15 cellular contexts compared by ENCODE assay signal in the genomic region with DNA sequence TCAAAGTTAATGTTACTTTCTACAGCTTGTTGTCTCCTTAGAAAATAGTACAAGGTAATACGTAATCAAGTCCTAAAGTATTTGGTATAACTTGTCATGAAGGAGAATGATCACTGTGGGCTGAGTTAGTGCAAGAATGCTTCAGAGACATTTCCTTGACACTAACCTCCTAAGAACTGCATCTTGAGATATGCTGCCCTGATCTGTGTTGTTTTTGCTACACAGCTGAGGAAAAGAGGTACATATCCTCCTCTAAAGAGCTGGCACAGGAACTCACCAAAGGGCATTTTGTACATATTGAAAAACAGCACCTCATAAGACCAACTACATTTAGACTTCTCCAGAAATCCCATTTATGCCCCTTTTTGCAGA. TPM values are rescaled to one million over a fixed set of nuclear protein-coding genes. Genes with fewer than 3 reads are reported as not detected.
DNase-seq lines count a peak whose midpoint lies in the region; ATAC-seq, FAIRE-seq and TF ChIP-seq lines count a peak whose summit lies in the region.
"Had no signal": no experiment of that assay in that cellular context is flagged by ENCODE, and none has a peak within 500 bp of the region (broad histone marks: within the 10 kb centered on the region; RNA-seq: fewer than 3 reads in every experiment).

No MANE protein-coding gene starts in this region.

- DNase-seq in CD4-positive, alpha-beta T cell: no peak
- no peak for DNase-seq in GM18507 (ENCODE audit: extremely low spot score, insufficient read length, low read depth)
- no peak for DNase-seq in activated CD8-positive, alpha-beta T cell treated with anti-CD3 and anti-CD28 coated beads, Interleukin-2, amount 10 ng/mL, durations not matched to agents 7 days and 5 days
- DNase-seq in naive thymus-derived CD8-positive, alpha-beta T cell: peak in 2 of 10 donors; percentile 26 to 35
- DNase-seq in activated gamma-delta T cell treated with Interleukin-2 at 50 U/mL for 16 hours: no peak
- no peak for DNase-seq in posterior cingulate gyrus
- DNase-seq: amygdala; DND-41; NCI-H345; sigmoid colon; stimulated activated CD4-positive, alpha-beta T cell treated with anti-CD3 and anti-CD28 coated beads, Interleukin-2, amount 100 ng/mL, for 48 hours had no signal

- no peaks in the 10 kb centered on the region for H3K9me3 Mint-ChIP-seq in CD4-positive, alpha-beta T cell
- no peaks in the 10 kb centered on the region for H3K9me3 Mint-ChIP-seq in activated CD8-positive, alpha-beta T cell treated with anti-CD3 and anti-CD28 coated beads, Interleukin-2, amount 10 ng/mL, durations not matched to agents 7 days and 5 days (ENCODE audit: insufficient read depth)
- H3K9me3 Mint-ChIP-seq in naive thymus-derived CD8-positive, alpha-beta T cell: no peaks in the 10 kb centered on the region

- POLR2A ChIA-PET in CD4-positive, alpha-beta T cell (lab: Charles Lee): interaction anchor here (0.6 to 2.2 kb wide), 7 partner anchors 9 to 106 kb away, joined by 3 to 9 read pairs (median 4); partner anchors contain the start of genes RAP1B and SLC35E3
- POLR2A ChIA-PET in activated CD8-positive, alpha-beta T cell treated with anti-CD3 and anti-CD28 coated beads, Interleukin-2, amount 10 ng/mL, durations not matched to agents 7 days and 5 days (lab: Charles Lee): interaction anchor here (1.0 to 1.2 kb wide), 2 partner anchors 15 to 29 kb away, joined by 4 read pairs; partner anchors contain the start of gene RAP1B
- POLR2A ChIA-PET in naive thymus-derived CD8-positive, alpha-beta T cell (lab: Charles Lee): interaction anchor here (1.0 to 2.2 kb wide), 3 partner anchors 24 to 52 kb away, joined by 3 to 11 read pairs (median 4); partner anchors contain the start of gene RAP1B

- peaks cover 59% of the 10 kb centered on the region for H3K36me3 Mint-ChIP-seq in CD4-positive, alpha-beta T cell (ENCODE audit: low read depth)
- H3K36me3 Mint-ChIP-seq in activated CD8-positive, alpha-beta T cell treated with anti-CD3 and anti-CD28 coated beads, Interleukin-2, amount 10 ng/mL, durations not matched to agents 7 days and 5 days (ENCODE audit: low read depth): peaks cover 55% of the 10 kb centered on the region
- peaks cover 0 to 65% (median 12%) of the 10 kb centered on the region in 3 donors for H3K36me3 Mint-ChIP-seq in naive thymus-derived CD8-positive, alpha-beta T cell

- TF ChIP-seq CTCF in CD4-positive, alpha-beta T cell (IDR thresholded peaks at IDR 0.05): no peak

- H3K27me3 ChIP-seq in CD4-positive, alpha-beta T cell (ENCODE audit: control insufficient read depth, insufficient read depth, low read length): no peaks in the 10 kb centered on the region
- H3K27me3 ChIP-seq: sigmoid colon had no signal

- peak overlapping the region; percentile 52 for H3K27ac Mint-ChIP-seq in CD4-positive, alpha-beta T cell
- peak overlapping the region; percentile 28 for H3K27ac Mint-ChIP-seq in activated CD8-positive, alpha-beta T cell treated with anti-CD3 and anti-CD28 coated beads, Interleukin-2, amount 10 ng/mL, durations not matched to agents 7 days and 5 days
- H3K27ac Mint-ChIP-seq in naive thymus-derived CD8-positive, alpha-beta T cell: peak overlapping the region; percentile 11 to 93 (median 86)

- H3K27me3 Mint-ChIP-seq in CD4-positive, alpha-beta T cell: no peaks in the 10 kb centered on the region
- H3K27me3 Mint-ChIP-seq in activated CD8-positive, alpha-beta T cell treated with anti-CD3 and anti-CD28 coated beads, Interleukin-2, amount 10 ng/mL, durations not matched to agents 7 days and 5 days (ENCODE audit: low read depth): no peaks in the 10 kb centered on the region
- H3K27me3 Mint-ChIP-seq in naive thymus-derived CD8-positive, alpha-beta T cell: no peaks in the 10 kb centered on the region

- H3K4me3 Mint-ChIP-seq in CD4-positive, alpha-beta T cell: peak overlapping the region; percentile 84
- H3K4me3 Mint-ChIP-seq in activated CD8-positive, alpha-beta T cell treated with anti-CD3 and anti-CD28 coated beads, Interleukin-2, amount 10 ng/mL, durations not matched to agents 7 days and 5 days: no peak overlapping the region
- peak overlapping the region; percentile 10 to 83 (median 74) for H3K4me3 Mint-ChIP-seq in naive thymus-derived CD8-positive, alpha-beta T cell

- FAIRE-seq in GM18507 (lab: Jason Lieb, UNC): peak; percentile 39
- FAIRE-seq: frontal cortex, urothelium cell line had no signal

- intact Hi-C loops in CD4-positive, alpha-beta T cell (cut with DNase I, micrococcal nuclease): loop anchor here in 1 of 2 experiments (5.0 kb wide), 1 partner anchor 33 kb away; no protein-coding TSS in a partner anchor
- intact Hi-C loops in posterior cingulate gyrus (cut with DNase I): no loop called here

- CTCF ChIA-PET in CD4-positive, alpha-beta T cell (lab: Charles Lee): interaction anchor here (1.5 kb wide), 1 partner anchor 22 kb away, joined by 4 read pairs; no protein-coding TSS in a partner anchor
- CTCF ChIA-PET in activated CD8-positive, alpha-beta T cell treated with anti-CD3 and anti-CD28 coated beads, Interleukin-2, amount 10 ng/mL, durations not matched to agents 7 days and 5 days (lab: Charles Lee): interaction anchor here (1.3 to 1.5 kb wide), 2 partner anchors 13 to 27 kb away, joined by 3 to 4 read pairs; no protein-coding TSS in a partner anchor

- peak; percentile 30 for ATAC-seq in CD4-positive, alpha-beta T cell (ENCODE audit: poor library complexity)
- peak; percentile 14 for ATAC-seq in activated CD8-positive, alpha-beta T cell treated with anti-CD3 and anti-CD28 coated beads, Interleukin-2, amount 10 ng/mL, durations not matched to agents 7 days and 5 days
- ATAC-seq in naive thymus-derived CD8-positive, alpha-beta T cell: peak; percentile 42 to 62
- no peak for ATAC-seq in GM18870 (IDR thresholded peaks at IDR 0.05; ENCODE audit: unreplicated experiment)

- no peak overlapping the region for H3K27ac ChIP-seq in CD4-positive, alpha-beta T cell (ENCODE audit: low read depth, low read length)

- peaks cover 96% of the 10 kb centered on the region for H3K4me1 Mint-ChIP-seq in CD4-positive, alpha-beta T cell (ENCODE audit: low read depth)
- H3K4me1 Mint-ChIP-seq in activated CD8-positive, alpha-beta T cell treated with anti-CD3 and anti-CD28 coated beads, Interleukin-2, amount 10 ng/mL, durations not matched to agents 7 days and 5 days (ENCODE audit: low read depth): peaks cover 77% of the 10 kb centered on the region
- H3K4me1 Mint-ChIP-seq in naive thymus-derived CD8-positive, alpha-beta T cell: peaks cover 27 to 97% (median 77%) of the 10 kb centered on the region in 4 donors

- H3K9me3 ChIP-seq in CD4-positive, alpha-beta T cell (ENCODE audit: control insufficient read depth, low read length): no peaks in the 10 kb centered on the region
- H3K9me3 ChIP-seq: HAP-1, sigmoid colon had no signal

RNA-seq across cellular contexts. Expression of gene RAP1B, which starts 28.7 kb away (rescaled TPM):
- 100 to 1,000 TPM; 256 to 261 TPM for total RNA-seq in CD4-positive, alpha-beta T cell
- total RNA-seq in activated CD8-positive, alpha-beta T cell treated with anti-CD3 and anti-CD28 coated beads, Interleukin-2, amount 10 ng/mL, durations not matched to agents 7 days and 5 days: 100 to 1,000 TPM; 256 to 268 TPM
- 100 to 1,000 TPM; 254 to 288 TPM for total RNA-seq in naive thymus-derived CD8-positive, alpha-beta T cell
- 100 to 1,000 TPM; 562 to 708 (median 574) TPM for polyA plus RNA-seq in naive thymus-derived CD8-positive, alpha-beta T cell

RNA-seq across cellular contexts. Expression of gene NUP107, which starts 47.4 kb away (rescaled TPM):
- total RNA-seq in CD4-positive, alpha-beta T cell: 10 to 100 TPM; 37.2 to 38.7 TPM
- total RNA-seq in activated CD8-positive, alpha-beta T cell treated with anti-CD3 and anti-CD28 coated beads, Interleukin-2, amount 10 ng/mL, durations not matched to agents 7 days and 5 days: 100 to 1,000 TPM; 103 to 105 TPM
- total RNA-seq in naive thymus-derived CD8-positive, alpha-beta T cell: 10 to 100 TPM; 69.9 to 78.5 TPM
- polyA plus RNA-seq in naive thymus-derived CD8-positive, alpha-beta T cell: 10 to 100 TPM; 21.3 to 39.0 (median 24.6) TPM

Comparison
In these comparisons a context has a peak if more than half of its experiments do, and no peak if none do; other contexts are left out.
1. H3K27ac Mint-ChIP-seq: peak in every context shown above with its lines; median percentile 86 in naive thymus-derived CD8-positive, alpha-beta T cell; 52 in CD4-positive, alpha-beta T cell; 28 in activated CD8-positive, alpha-beta T cell treated with anti-CD3 and anti-CD28 coated beads, Interleukin-2, amount 10 ng/mL, durations not matched to agents 7 days and 5 days.